8 cellular contexts compared by ENCODE assay signal in the genomic region with DNA sequence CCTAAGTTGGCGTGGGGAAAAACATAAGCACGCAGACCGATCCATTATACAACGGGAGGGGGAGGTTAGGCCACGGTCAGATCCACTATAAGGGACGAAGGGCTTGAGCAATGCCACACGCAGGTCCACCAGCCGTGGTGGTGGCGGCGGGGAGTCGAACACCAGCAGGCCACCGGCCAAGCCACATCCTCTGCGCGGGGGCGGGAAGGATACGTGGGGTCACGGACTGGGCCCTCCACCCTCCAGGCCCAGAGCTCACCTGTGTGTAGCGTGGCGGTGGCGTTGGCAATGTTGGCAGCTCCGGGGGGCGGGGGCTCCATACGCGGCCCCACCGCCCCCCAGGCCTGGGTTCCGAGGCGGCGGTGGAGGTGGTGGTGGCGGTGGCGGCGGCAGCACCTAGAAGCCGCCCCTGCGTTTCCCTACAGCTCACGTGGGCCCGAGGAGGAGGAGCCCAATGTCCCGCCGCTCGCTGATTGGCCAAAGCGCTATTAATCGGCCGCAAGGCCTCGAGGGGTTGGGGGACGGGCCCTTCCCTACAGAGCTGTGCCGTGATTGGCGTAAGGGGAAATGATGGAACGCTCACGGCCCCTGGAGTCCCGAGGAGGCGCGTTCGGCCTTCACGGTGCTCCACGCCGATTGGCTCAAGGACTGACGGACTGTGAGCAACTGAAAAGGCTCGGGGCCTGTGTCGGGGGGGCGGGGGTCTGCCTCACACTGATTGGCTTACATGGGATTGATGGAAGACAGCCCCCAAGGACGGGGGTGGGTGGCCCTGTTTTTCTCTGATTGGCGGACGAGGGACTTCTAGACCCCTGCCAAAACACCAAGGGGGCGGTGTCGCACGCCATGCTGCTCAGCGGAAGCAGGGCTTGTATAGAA. TPM values are rescaled to one million over a fixed set of nuclear protein-coding genes. Genes with fewer than 3 reads are reported as not detected.
A peak's percentile ranks its signal among the peaks of the same experiment; 100 is the strongest.
DNase-seq lines count a peak whose midpoint lies in the region; ATAC-seq and TF ChIP-seq lines count a peak whose summit lies in the region.

A gene with protein sequence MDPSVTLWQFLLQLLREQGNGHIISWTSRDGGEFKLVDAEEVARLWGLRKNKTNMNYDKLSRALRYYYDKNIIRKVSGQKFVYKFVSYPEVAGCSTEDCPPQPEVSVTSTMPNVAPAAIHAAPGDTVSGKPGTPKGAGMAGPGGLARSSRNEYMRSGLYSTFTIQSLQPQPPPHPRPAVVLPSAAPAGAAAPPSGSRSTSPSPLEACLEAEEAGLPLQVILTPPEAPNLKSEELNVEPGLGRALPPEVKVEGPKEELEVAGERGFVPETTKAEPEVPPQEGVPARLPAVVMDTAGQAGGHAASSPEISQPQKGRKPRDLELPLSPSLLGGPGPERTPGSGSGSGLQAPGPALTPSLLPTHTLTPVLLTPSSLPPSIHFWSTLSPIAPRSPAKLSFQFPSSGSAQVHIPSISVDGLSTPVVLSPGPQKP (minus strand): TSS at position 400 of the 879 bp plus-strand sequence. CDS start 9,122 bp downstream, outside the sequence.

- peaks cover 15 to 23% of the 10 kb centered on the region in 2 donors for H3K4me1 Mint-ChIP-seq in natural killer cell

- no peaks in the 10 kb centered on the region for H3K27me3 Mint-ChIP-seq in natural killer cell (ENCODE audit: low read depth in 2 of 2)

- peak within 1 kb of the TSS; percentile 88 for H3K4me3 Mint-ChIP-seq in natural killer cell

- peak within 1 kb of the TSS; percentile 83 to 85 for H3K27ac Mint-ChIP-seq in natural killer cell

- TF ChIP-seq CTCF in LNCaP clone FGC (IDR thresholded peaks at IDR 0.05; ENCODE audit: control insufficient read depth, extremely low read depth, insufficient read depth) (no peak), RWPE1 (conservative IDR thresholded peaks at IDR 0.05; ENCODE audit: low read depth) (no peak), fibroblast of mammary gland (conservative IDR thresholded peaks at IDR 0.05; ENCODE audit: control insufficient read depth, insufficient read depth, low read depth, low read length) (no peak), natural killer cell (IDR thresholded peaks at IDR 0.05) (no peak)

- no peaks in the 10 kb centered on the region for H3K9me3 Mint-ChIP-seq in natural killer cell

- DNase-seq in Daoy (ENCODE audit: low read depth) (peak; percentile 97), GOT3 (lab: John Stamatoyannopoulos, UW) (peak; percentile 83), LNCaP clone FGC (ENCODE audit: low read depth) (peak; percentile 95), RWPE1 (ENCODE audit: low spot score) (peak; percentile 91), fibroblast of mammary gland (ENCODE audit: low read depth) (peak; percentile 97), natural killer cell (peak; percentile 81)
- DNase-seq in activated T-helper 9 cell treated with anti-CD3 and anti-CD28 coated beads, Interleukin-2, amount 50 U/mL, for 16 hours (ENCODE audit: low read depth), result peak; percentile 77
- DNase-seq in stimulated activated naive CD4-positive, alpha-beta T cell treated with Interleukin-2 at 50 U/mL for 16 hours (lab: John Stamatoyannopoulos, UW), result peak; percentile 89

- CTCF ChIA-PET in RWPE1 (lab: Yijun Ruan, JAX), result no interaction called here

- H3K36me3 Mint-ChIP-seq in natural killer cell, result no peaks in the 10 kb centered on the region

- POLR2A ChIA-PET in RWPE1 (lab: Yijun Ruan, JAX; ENCODE audit: low non-redundant PET), result no interaction called here

- H3K27ac ChIP-seq in RWPE1, result peak within 1 kb of the TSS; percentile 84

- peak; percentile 88 to 97 (median 91) for ATAC-seq in natural killer cell

- H3K4me3 ChIP-seq in LNCaP clone FGC (ENCODE audit: low read depth, low read length) (peak within 1 kb of the TSS; percentile 76), fibroblast of mammary gland (ENCODE audit: control insufficient read depth, low read depth, low read length) (peak within 1 kb of the TSS; percentile 64)

- intact Hi-C loops in natural killer cell (cut with micrococcal nuclease), result loop anchor here (2.0 to 10.0 kb wide), 3 partner anchors 16 to 436 kb away; a partner anchor contains a TSS

RNA-seq across cellular contexts. Expression of the gene that starts here (rescaled TPM):
- 24.9 and 32.2 TPM in 2 replicates for total RNA-seq in Daoy (2014; rRNA removed; shearing (Covaris generic))
- 10 to 100 TPM; 14.1 to 15.2 (median 14.8) TPM for total RNA-seq in natural killer cell

Comparison
In these comparisons a context has a peak if more than half of its experiments do, and no peak if none do; other contexts are left out.
1. Peak in every context shown above with its lines: DNase-seq, ATAC-seq, H3K4me3 ChIP-seq and H3K27ac ChIP-seq.